8 cellular contexts compared by ENCODE assay signal in the genomic region with DNA sequence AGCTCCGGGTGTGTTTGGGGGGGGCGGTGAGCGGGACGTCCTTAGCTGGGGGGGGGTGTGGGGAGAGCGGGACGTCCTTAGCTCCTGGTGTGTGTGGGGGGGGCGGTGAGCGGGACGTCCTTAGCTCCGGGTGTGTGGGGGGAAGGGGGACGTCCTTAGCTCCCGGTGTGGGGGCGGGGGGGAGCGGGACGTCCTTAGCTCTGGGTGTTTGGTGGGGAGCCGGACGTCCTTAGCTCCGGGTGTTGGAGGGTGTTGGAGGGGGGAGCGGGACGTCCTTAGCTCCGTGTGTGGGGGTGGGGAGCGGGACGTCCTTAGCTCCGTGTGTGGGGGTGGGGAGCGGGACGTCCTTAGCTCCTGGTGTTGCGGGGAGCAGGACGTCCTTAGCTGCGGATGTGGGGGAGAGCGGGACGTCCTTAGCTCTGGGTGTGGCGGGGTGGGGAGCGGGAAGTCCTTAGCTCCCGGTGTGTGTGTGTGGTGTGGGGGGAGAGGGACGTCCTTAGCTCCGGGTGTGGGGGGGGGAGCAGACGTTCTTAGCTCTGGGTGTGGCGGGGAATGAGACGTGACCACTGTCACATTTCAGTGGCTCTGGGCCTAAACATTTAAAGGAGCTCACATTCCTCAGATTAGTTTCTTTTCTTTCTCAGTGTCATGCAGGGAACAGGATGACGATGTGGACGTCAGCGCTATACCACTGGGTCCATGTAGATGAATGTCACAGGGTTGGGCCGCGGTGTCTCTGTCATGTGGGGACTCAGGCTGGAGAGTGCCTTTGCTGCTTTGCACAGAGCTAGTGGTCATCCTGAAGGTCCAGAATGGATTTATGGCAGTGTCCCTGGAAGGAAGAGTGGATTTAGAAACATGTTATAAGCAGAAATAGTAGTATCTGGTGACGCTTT. TPM values are rescaled to one million over a fixed set of nuclear protein-coding genes. Genes with fewer than 3 reads are reported as not detected.
DNase-seq lines count a peak whose midpoint lies in the region; ATAC-seq and TF ChIP-seq lines count a peak whose summit lies in the region.

No MANE protein-coding gene starts in this region.

- no peaks in the 10 kb centered on the region for H3K27me3 ChIP-seq in endodermal cell (ENCODE audit: control insufficient read depth, insufficient read depth, low read length, poor library complexity, severe bottlenecking)
- no peaks in the 10 kb centered on the region for H3K27me3 ChIP-seq in mesendoderm (ENCODE audit: insufficient read depth, low read length, poor library complexity)

- H3K56ac ChIP-seq in mesendoderm (ENCODE audit: low read length) = peak overlapping the region; percentile 89

- H2BK120ac ChIP-seq in mesendoderm (ENCODE audit: low read depth, low read length) = no peak overlapping the region

- H3K36me3 ChIP-seq in KOPT-K1 (ENCODE audit: insufficient read depth, low read length) (no peaks in the 10 kb centered on the region), endodermal cell (ENCODE audit: control insufficient read depth, insufficient read depth, low read length) (no peaks in the 10 kb centered on the region), mesendoderm (ENCODE audit: control insufficient read depth, insufficient read depth, low read length) (no peaks in the 10 kb centered on the region)

- no peak overlapping the region for H3K23ac ChIP-seq in mesendoderm (ENCODE audit: low read length)

- H3K27me3 Mint-ChIP-seq in activated CD4-positive, alpha-beta T cell treated with anti-CD3 and anti-CD28 coated beads, Interleukin-2, amount 10 ng/mL, durations not matched to agents 24 days and 14 days = no peaks in the 10 kb centered on the region
- no peaks in the 10 kb centered on the region for H3K27me3 Mint-ChIP-seq in endodermal cell (ENCODE audit: insufficient read depth)

- H3K79me2 ChIP-seq in mesendoderm (ENCODE audit: control insufficient read depth, insufficient read depth, low read length) = no peaks in the 10 kb centered on the region

- ATAC-seq in GM21619 (IDR thresholded peaks at IDR 0.05; ENCODE audit: unreplicated experiment) = peak; percentile 38
- peak; percentile 74 for ATAC-seq in stimulated activated naive CD8-positive, alpha-beta T cell treated with anti-CD3 and anti-CD28 coated beads, Interleukin-15, Interleukin-2, amounts not matched to agents 100 U/mL and 50 U/mL, for 24 hours

- H3K4me1 Mint-ChIP-seq in activated CD4-positive, alpha-beta T cell treated with anti-CD3 and anti-CD28 coated beads, Interleukin-2, amount 10 ng/mL, durations not matched to agents 24 days and 14 days = peaks cover 59% of the 10 kb centered on the region
- H3K4me1 Mint-ChIP-seq in endodermal cell = peaks cover 19% of the 10 kb centered on the region

- intact Hi-C loops in activated CD4-positive, alpha-beta T cell treated with anti-CD3 and anti-CD28 coated beads, Interleukin-2, amount 10 ng/mL, durations not matched to agents 24 days and 14 days (cut with micrococcal nuclease) = loop anchor here (1.0 kb wide), 1 partner anchor 35 kb away; a partner anchor contains a TSS

- no peak overlapping the region for H4K8ac ChIP-seq in mesendoderm (ENCODE audit: low read depth, low read length)

- no peak overlapping the region for H4K5ac ChIP-seq in mesendoderm (ENCODE audit: low read length)

- peak; percentile 96 for DNase-seq in Caki2 (ENCODE audit: low read depth)
- peak; percentile 85 for DNase-seq in activated CD4-positive, alpha-beta T cell treated with anti-CD3 and anti-CD28 coated beads, Interleukin-2, amount 10 ng/mL, durations not matched to agents 24 days and 14 days
- peak; percentile 70 for DNase-seq in endodermal cell
- DNase-seq in mesendoderm = peak; percentile 71
- peak; percentile 75 for DNase-seq in stimulated activated naive CD8-positive, alpha-beta T cell treated with anti-CD3 and anti-CD28 coated beads, Interleukin-15, Interleukin-2, amounts not matched to agents 100 U/mL and 50 U/mL, for 24 hours
- no peak for DNase-seq in iPS-NIHi7 (ENCODE audit: extremely low spot score)

- in situ Hi-C loops in Caki2 (cut with HindIII; ENCODE audit: low pct_unique_long_range_greater_than_20kb, low sequenced_read_pairs) = no loop called here

- H3K36me3 Mint-ChIP-seq in activated CD4-positive, alpha-beta T cell treated with anti-CD3 and anti-CD28 coated beads, Interleukin-2, amount 10 ng/mL, durations not matched to agents 24 days and 14 days (ENCODE audit: low read depth) = peaks cover 16% of the 10 kb centered on the region
- peaks cover 15% of the 10 kb centered on the region for H3K36me3 Mint-ChIP-seq in endodermal cell (ENCODE audit: low read depth)

- peak overlapping the region; percentile 97 for H3K27ac Mint-ChIP-seq in activated CD4-positive, alpha-beta T cell treated with anti-CD3 and anti-CD28 coated beads, Interleukin-2, amount 10 ng/mL, durations not matched to agents 24 days and 14 days
- H3K27ac Mint-ChIP-seq in endodermal cell = peak overlapping the region; percentile 81

- H3K18ac ChIP-seq in mesendoderm (ENCODE audit: low read length) = peak overlapping the region; percentile 33

- H2BK5ac ChIP-seq in mesendoderm (ENCODE audit: low read length) = no peak overlapping the region

- H3K9me3 ChIP-seq in KOPT-K1 (ENCODE audit: insufficient read depth, low read length, poor library complexity, severe bottlenecking) (no peaks in the 10 kb centered on the region), endodermal cell (ENCODE audit: control insufficient read depth, low read length) (no peaks in the 10 kb centered on the region)

- WGBS in endodermal cell (ENCODE audit: insufficient coverage in 1 of 2, insufficient read length in 1 of 2), 2 experiments = 14 to 38% methylated on average over 4 to 35 of the region's 45 CpGs
- no CpG with 5 or more reads among the region's 45 CpGs for WGBS in mesendoderm (ENCODE audit: extremely low coverage, insufficient coverage, low lambda C conversion rate)

- no peak overlapping the region for H2BK15ac ChIP-seq in mesendoderm (replicated peaks; ENCODE audit: low read depth)

- peak overlapping the region; percentile 45 for H3K4me2 ChIP-seq in mesendoderm (ENCODE audit: low read length)

- H3K27ac ChIP-seq in KOPT-K1 (ENCODE audit: low read depth, low read length, poor library complexity, severe bottlenecking) (peak overlapping the region; percentile 54), endodermal cell (ENCODE audit: low read depth, low read length) (no peak overlapping the region), mesendoderm (ENCODE audit: low read depth, low read length) (no peak overlapping the region)

- H3K79me1 ChIP-seq in mesendoderm (ENCODE audit: low read length) = peaks cover 2% of the 10 kb centered on the region

- peak overlapping the region; percentile 75 for H3K9ac ChIP-seq in endodermal cell (ENCODE audit: extremely low read depth, low read length, poor library complexity, severe bottlenecking)
- H3K9ac ChIP-seq in mesendoderm (ENCODE audit: low read length) = peak overlapping the region; percentile 74

- no peak overlapping the region for H2AK5ac ChIP-seq in mesendoderm (ENCODE audit: low read length)

- no peaks in the 10 kb centered on the region for H3K4me1 ChIP-seq in endodermal cell (ENCODE audit: control insufficient read depth, insufficient read depth, low read length)
- peaks cover 3% of the 10 kb centered on the region for H3K4me1 ChIP-seq in mesendoderm (ENCODE audit: control insufficient read depth, low read depth, low read length)

- peak overlapping the region; percentile 93 for H3K4me3 Mint-ChIP-seq in activated CD4-positive, alpha-beta T cell treated with anti-CD3 and anti-CD28 coated beads, Interleukin-2, amount 10 ng/mL, durations not matched to agents 24 days and 14 days
- peak overlapping the region; percentile 65 for H3K4me3 Mint-ChIP-seq in endodermal cell

- no peaks in the 10 kb centered on the region for H3K9me3 Mint-ChIP-seq in activated CD4-positive, alpha-beta T cell treated with anti-CD3 and anti-CD28 coated beads, Interleukin-2, amount 10 ng/mL, durations not matched to agents 24 days and 14 days
- peaks cover 8% of the 10 kb centered on the region for H3K9me3 Mint-ChIP-seq in endodermal cell

- no peak for TF ChIP-seq CTCF in endodermal cell (conservative IDR thresholded peaks at IDR 0.05)

- H3K4ac ChIP-seq in mesendoderm (ENCODE audit: low read depth, low read length) = peak overlapping the region; percentile 60

- peak overlapping the region; percentile 78 for H3K4me3 ChIP-seq in endodermal cell (ENCODE audit: low read length)
- H3K4me3 ChIP-seq in mesendoderm (ENCODE audit: low read length) = peak overlapping the region; percentile 37

RNA-seq across cellular contexts. Expression of a gene that starts 7.5 kb away (rescaled TPM):
- total RNA-seq in Caki2 (2014; rRNA removed; shearing (Covaris generic); ENCODE audit: low replicate concordance) = 3.2 and 5.3 TPM in 2 replicates
- 13.6 and 13.9 TPM in 2 replicates for total RNA-seq in activated CD4-positive, alpha-beta T cell treated with anti-CD3 and anti-CD28 coated beads, Interleukin-2, amount 10 ng/mL, durations not matched to agents 24 days and 14 days
- total RNA-seq in endodermal cell = 10 to 100 TPM; 18.5 to 24.2 TPM
- polyA plus RNA-seq in endodermal cell (2013, experiment 1 of 2) = 16.4 TPM
- polyA plus RNA-seq in endodermal cell (2013, experiment 2 of 2) = 14.0 TPM
- 5.0 TPM for polyA plus RNA-seq in mesendoderm (2013, experiment 1 of 2)
- 4.4 TPM for polyA plus RNA-seq in mesendoderm (2013, experiment 2 of 2)

RNA-seq across cellular contexts. Expression of a gene that starts 34.5 kb away (rescaled TPM):
- 96.9 and 98.3 TPM in 2 replicates for total RNA-seq in Caki2 (2014; rRNA removed; shearing (Covaris generic); ENCODE audit: low replicate concordance)
- 60.3 and 61.3 TPM in 2 replicates for total RNA-seq in activated CD4-positive, alpha-beta T cell treated with anti-CD3 and anti-CD28 coated beads, Interleukin-2, amount 10 ng/mL, durations not matched to agents 24 days and 14 days
- total RNA-seq in endodermal cell = 10 to 100 TPM; 30.7 to 36.9 TPM
- polyA plus RNA-seq in endodermal cell (2013, experiment 1 of 2) = 25.1 TPM
- polyA plus RNA-seq in endodermal cell (2013, experiment 2 of 2) = 23.1 TPM
- polyA plus RNA-seq in mesendoderm (2013, experiment 1 of 2) = 14.6 TPM
- polyA plus RNA-seq in mesendoderm (2013, experiment 2 of 2) = 14.7 TPM
